ENCODE assay signal across 1 cellular context in the genomic region with DNA sequence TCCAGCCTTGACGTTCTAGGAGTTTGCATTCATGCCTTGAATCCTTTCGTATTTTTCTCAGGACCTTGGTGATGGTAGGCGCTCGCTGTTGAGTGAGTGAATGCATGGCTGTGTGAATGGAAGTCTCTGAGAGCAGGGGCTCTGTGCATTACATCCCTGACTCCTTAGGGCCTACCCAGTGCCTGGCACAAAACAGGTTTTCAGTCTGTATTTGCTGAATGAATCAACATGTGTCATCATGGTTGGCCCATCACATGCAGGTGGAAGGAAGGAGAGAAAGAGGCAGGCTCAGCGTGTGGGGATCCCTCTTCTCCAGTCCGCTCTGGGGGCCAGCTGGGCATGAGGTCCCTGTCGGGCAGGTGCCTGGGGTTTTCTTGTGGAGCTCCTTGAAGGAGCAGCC.
TF ChIP-seq lines count a peak whose summit lies in the region.

No MANE protein-coding gene starts in this region.

TF ChIP-seq in SK-N-SH, 30 proteins besides CTCF, POLR2A, EP300 and RAD21 (continued from another document):
- TF ChIP-seq, protein P1, sequence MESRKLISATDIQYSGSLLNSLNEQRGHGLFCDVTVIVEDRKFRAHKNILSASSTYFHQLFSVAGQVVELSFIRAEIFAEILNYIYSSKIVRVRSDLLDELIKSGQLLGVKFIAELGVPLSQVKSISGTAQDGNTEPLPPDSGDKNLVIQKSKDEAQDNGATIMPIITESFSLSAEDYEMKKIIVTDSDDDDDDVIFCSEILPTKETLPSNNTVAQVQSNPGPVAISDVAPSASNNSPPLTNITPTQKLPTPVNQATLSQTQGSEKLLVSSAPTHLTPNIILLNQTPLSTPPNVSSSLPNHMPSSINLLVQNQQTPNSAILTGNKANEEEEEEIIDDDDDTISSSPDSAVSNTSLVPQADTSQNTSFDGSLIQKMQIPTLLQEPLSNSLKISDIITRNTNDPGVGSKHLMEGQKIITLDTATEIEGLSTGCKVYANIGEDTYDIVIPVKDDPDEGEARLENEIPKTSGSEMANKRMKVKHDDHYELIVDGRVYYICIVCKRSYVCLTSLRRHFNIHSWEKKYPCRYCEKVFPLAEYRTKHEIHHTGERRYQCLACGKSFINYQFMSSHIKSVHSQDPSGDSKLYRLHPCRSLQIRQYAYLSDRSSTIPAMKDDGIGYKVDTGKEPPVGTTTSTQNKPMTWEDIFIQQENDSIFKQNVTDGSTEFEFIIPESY (IDR thresholded peaks at IDR 0.05; ENCODE audit: borderline replicate concordance, low read depth): no peak
- TF ChIP-seq EZH2phosphoT487 (IDR thresholded peaks at IDR 0.05; ENCODE audit: borderline replicate concordance, low read depth): no peak
- no peak for TF ChIP-seq TCF12 (IDR thresholded peaks at IDR 0.05)
- no peak for TF ChIP-seq ELF1 (IDR thresholded peaks at IDR 0.05)
- no peak for TF ChIP-seq RCOR1 (IDR thresholded peaks at IDR 0.05; ENCODE audit: low read length)
- no peak for TF ChIP-seq GATA2 (CRISPR knock-in tag; IDR thresholded peaks at IDR 0.05)
- TF ChIP-seq, protein P2, sequence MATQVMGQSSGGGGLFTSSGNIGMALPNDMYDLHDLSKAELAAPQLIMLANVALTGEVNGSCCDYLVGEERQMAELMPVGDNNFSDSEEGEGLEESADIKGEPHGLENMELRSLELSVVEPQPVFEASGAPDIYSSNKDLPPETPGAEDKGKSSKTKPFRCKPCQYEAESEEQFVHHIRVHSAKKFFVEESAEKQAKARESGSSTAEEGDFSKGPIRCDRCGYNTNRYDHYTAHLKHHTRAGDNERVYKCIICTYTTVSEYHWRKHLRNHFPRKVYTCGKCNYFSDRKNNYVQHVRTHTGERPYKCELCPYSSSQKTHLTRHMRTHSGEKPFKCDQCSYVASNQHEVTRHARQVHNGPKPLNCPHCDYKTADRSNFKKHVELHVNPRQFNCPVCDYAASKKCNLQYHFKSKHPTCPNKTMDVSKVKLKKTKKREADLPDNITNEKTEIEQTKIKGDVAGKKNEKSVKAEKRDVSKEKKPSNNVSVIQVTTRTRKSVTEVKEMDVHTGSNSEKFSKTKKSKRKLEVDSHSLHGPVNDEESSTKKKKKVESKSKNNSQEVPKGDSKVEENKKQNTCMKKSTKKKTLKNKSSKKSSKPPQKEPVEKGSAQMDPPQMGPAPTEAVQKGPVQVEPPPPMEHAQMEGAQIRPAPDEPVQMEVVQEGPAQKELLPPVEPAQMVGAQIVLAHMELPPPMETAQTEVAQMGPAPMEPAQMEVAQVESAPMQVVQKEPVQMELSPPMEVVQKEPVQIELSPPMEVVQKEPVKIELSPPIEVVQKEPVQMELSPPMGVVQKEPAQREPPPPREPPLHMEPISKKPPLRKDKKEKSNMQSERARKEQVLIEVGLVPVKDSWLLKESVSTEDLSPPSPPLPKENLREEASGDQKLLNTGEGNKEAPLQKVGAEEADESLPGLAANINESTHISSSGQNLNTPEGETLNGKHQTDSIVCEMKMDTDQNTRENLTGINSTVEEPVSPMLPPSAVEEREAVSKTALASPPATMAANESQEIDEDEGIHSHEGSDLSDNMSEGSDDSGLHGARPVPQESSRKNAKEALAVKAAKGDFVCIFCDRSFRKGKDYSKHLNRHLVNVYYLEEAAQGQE (IDR thresholded peaks at IDR 0.05; ENCODE audit: low read depth, low read length): no peak
- TF ChIP-seq FOXM1 (IDR thresholded peaks at IDR 0.05; ENCODE audit: low read depth): no peak
- TF ChIP-seq, protein P3, sequence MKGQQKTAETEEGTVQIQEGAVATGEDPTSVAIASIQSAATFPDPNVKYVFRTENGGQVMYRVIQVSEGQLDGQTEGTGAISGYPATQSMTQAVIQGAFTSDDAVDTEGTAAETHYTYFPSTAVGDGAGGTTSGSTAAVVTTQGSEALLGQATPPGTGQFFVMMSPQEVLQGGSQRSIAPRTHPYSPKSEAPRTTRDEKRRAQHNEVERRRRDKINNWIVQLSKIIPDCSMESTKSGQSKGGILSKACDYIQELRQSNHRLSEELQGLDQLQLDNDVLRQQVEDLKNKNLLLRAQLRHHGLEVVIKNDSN (IDR thresholded peaks at IDR 0.05; ENCODE audit: borderline replicate concordance, low read depth): no peak
